Comparison of ENCODE assay signal across 11 cellular contexts in genomic region chr22:49951001-49951677, GRCh38. TPM values are rescaled to one million over a fixed set of nuclear protein-coding genes. Genes with fewer than 3 reads are reported as not detected.
DNase-seq lines count a peak whose midpoint lies in the region; ATAC-seq and TF ChIP-seq lines count a peak whose summit lies in the region.
"Had no signal": no experiment of that assay in that cellular context is flagged by ENCODE, and none has a peak within 500 bp of the region (broad histone marks: within the 10 kb centered on the region; RNA-seq: fewer than 3 reads in every experiment).

No MANE protein-coding gene starts in this region.

- H3K27ac ChIP-seq in mammary epithelial cell (ENCODE audit: insufficient read depth, low read depth, low read length), result peak overlapping the region; percentile 56
- H3K27ac ChIP-seq: HL-60 had no signal

- no peaks in the 10 kb centered on the region for H3K27me3 ChIP-seq in mammary epithelial cell (ENCODE audit: insufficient read depth, low read length)

- H3K36me3 ChIP-seq in mammary epithelial cell (ENCODE audit: insufficient read depth, low read length), result no peaks in the 10 kb centered on the region

- H3K27ac Mint-ChIP-seq in naive B cell (peak overlapping the region in 3 of 6 donors; percentile 16 to 76 (median 20)), glutamatergic neuron (ENCODE audit: unreplicated experiment) (no peak overlapping the region)
- H3K27ac Mint-ChIP-seq: activated CD8-positive, alpha-beta T cell treated with anti-CD3 and anti-CD28 coated beads for 36 hours had no signal

- in situ Hi-C loops in mammary epithelial cell (cut with MboI; ENCODE audit: low sequenced_read_pairs in 2 of 2), result no loop called here

- H3K4me1 Mint-ChIP-seq in naive B cell (peaks cover 0 to 5% (median 4%) of the 10 kb centered on the region in 3 donors), glutamatergic neuron (ENCODE audit: low read depth, unreplicated experiment) (no peaks in the 10 kb centered on the region)
- H3K4me1 Mint-ChIP-seq: central memory CD8-positive, alpha-beta T cell had no signal

- no peak overlapping the region for H3K4me2 ChIP-seq in mammary epithelial cell (ENCODE audit: insufficient read depth, low read depth, low read length)

- H3K27me3 Mint-ChIP-seq in naive B cell (no peaks in the 10 kb centered on the region), glutamatergic neuron (ENCODE audit: unreplicated experiment) (no peaks in the 10 kb centered on the region)
- H3K27me3 Mint-ChIP-seq: activated CD8-positive, alpha-beta T cell treated with anti-CD3 and anti-CD28 coated beads for 36 hours; central memory CD8-positive, alpha-beta T cell had no signal

- no peaks in the 10 kb centered on the region for H3K79me2 ChIP-seq in mammary epithelial cell (ENCODE audit: insufficient read depth, low read length)

- peak overlapping the region; percentile 49 for H2AFZ ChIP-seq in mammary epithelial cell (ENCODE audit: low read depth, low read length)

- no TSS peak for BruUV-seq in mammary epithelial cell (replicated peaks; lab: Mats Ljungman, UMichigan)

- TF ChIP-seq CTCF in mammary epithelial cell (conservative IDR thresholded peaks at IDR 0.05 in 1 of 2, IDR thresholded peaks at IDR 0.05 in 1 of 2; ENCODE audit: extremely low read depth in 1 of 2, insufficient read depth in 1 of 2, low read depth in 1 of 2, low read length in 2 of 2) (no peak), glutamatergic neuron (IDR thresholded peaks at IDR 0.05; ENCODE audit: partially characterized antibody, unreplicated experiment) (no peak)

- peak overlapping the region; percentile 44 for H3K9ac ChIP-seq in mammary epithelial cell (ENCODE audit: insufficient read depth, low read length)

- no peak overlapping the region for H3K4me3 ChIP-seq in mammary epithelial cell (replicated peaks in 1 of 3; ENCODE audit: insufficient read depth in 1 of 3, low read depth in 2 of 3, low read length in 3 of 3)

- intact Hi-C loops in mammary epithelial cell (cut with micrococcal nuclease), result no loop called here

- no peaks in the 10 kb centered on the region for H3K9me3 Mint-ChIP-seq in naive B cell
- H3K9me3 Mint-ChIP-seq in glutamatergic neuron (ENCODE audit: unreplicated experiment), result no peaks in the 10 kb centered on the region
- H3K9me3 Mint-ChIP-seq: activated CD8-positive, alpha-beta T cell treated with anti-CD3 and anti-CD28 coated beads for 36 hours; central memory CD8-positive, alpha-beta T cell had no signal

- H3K4me3 Mint-ChIP-seq in naive B cell (no peak overlapping the region), glutamatergic neuron (ENCODE audit: unreplicated experiment) (no peak overlapping the region)
- H3K4me3 Mint-ChIP-seq: activated CD8-positive, alpha-beta T cell treated with anti-CD3 and anti-CD28 coated beads for 36 hours; central memory CD8-positive, alpha-beta T cell had no signal

- no peaks in the 10 kb centered on the region for H3K9me3 ChIP-seq in mammary epithelial cell (replicated peaks; ENCODE audit: insufficient read depth, low read length)

- no peaks in the 10 kb centered on the region for H4K20me1 ChIP-seq in mammary epithelial cell (ENCODE audit: insufficient read depth, low read length)

- H3K36me3 Mint-ChIP-seq in naive B cell, result no peaks in the 10 kb centered on the region
- H3K36me3 Mint-ChIP-seq in glutamatergic neuron (ENCODE audit: unreplicated experiment), result no peaks in the 10 kb centered on the region

- peak; percentile 67 to 82 for ATAC-seq in naive B cell (ENCODE audit: low read depth in 2 of 2)
- no peak for ATAC-seq in GM19467 (IDR thresholded peaks at IDR 0.05; ENCODE audit: unreplicated experiment)
- no peak for ATAC-seq in HG03095 (IDR thresholded peaks at IDR 0.05; ENCODE audit: unreplicated experiment)
- no peak for ATAC-seq in GM21367 (IDR thresholded peaks at IDR 0.05; ENCODE audit: unreplicated experiment)
- ATAC-seq: activated CD8-positive, alpha-beta T cell treated with anti-CD3 and anti-CD28 coated beads for 36 hours had no signal

- WGBS in mammary epithelial cell (ENCODE audit: low coverage, missing lambda C conversion rate), result 40% methylated on average over 8 of the region's 28 CpGs

- peak; percentile 86 for DNase-seq in DMS153 (lab: John Stamatoyannopoulos, UW)
- DNase-seq in NCI-H2029 (lab: John Stamatoyannopoulos, UW), result peak; percentile 79
- DNase-seq in mammary epithelial cell, result peak; percentile 90
- DNase-seq in naive B cell, result peak; percentile 35
- DNase-seq in glutamatergic neuron, result no peak
- DNase-seq: activated CD8-positive, alpha-beta T cell treated with anti-CD3 and anti-CD28 coated beads for 36 hours had no signal

- dilution Hi-C loops in mammary epithelial cell (cut with HindIII; ENCODE audit: low sequenced_read_pairs), result no loop called here

- peaks cover 75% of the 10 kb centered on the region for H3K4me1 ChIP-seq in mammary epithelial cell (ENCODE audit: insufficient read depth, low read length)

- CTCF ChIA-PET in mammary epithelial cell (lab: Charles Lee; ENCODE audit: low non-redundant PET), result no interaction called here

RNA-seq across cellular contexts. Expression of gene PIM3, which starts 9.4 kb away (rescaled TPM):
- total RNA-seq in mammary epithelial cell, result 10 to 100 TPM; 26.6 to 68.7 TPM
- polyA plus RNA-seq in mammary epithelial cell, result 11.1 TPM
- polyA minus RNA-seq in mammary epithelial cell, result 6.3 TPM
- polyA plus RNA-seq in naive B cell (ENCODE audit: low read depth in 6 of 6), result 10 to 100 TPM; 46.7 to 60.7 (median 55.0) TPM
- total RNA-seq in glutamatergic neuron (ENCODE audit: unreplicated experiment), result 32.3 TPM

RNA-seq across cellular contexts. Expression of gene CRELD2, which starts 32.7 kb away (rescaled TPM):
- total RNA-seq in mammary epithelial cell, result 10 to 100 TPM; 26.5 to 51.5 TPM
- 63.8 TPM for polyA plus RNA-seq in mammary epithelial cell
- polyA minus RNA-seq in mammary epithelial cell, result 22.6 TPM
- 10 to 100 TPM; 21.9 to 33.8 (median 28.0) TPM for polyA plus RNA-seq in naive B cell (ENCODE audit: low read depth in 6 of 6)
- total RNA-seq in glutamatergic neuron (ENCODE audit: unreplicated experiment), result 24.9 TPM

RNA-seq across cellular contexts. Expression of gene ALG12, which starts 32.9 kb away (rescaled TPM):
- total RNA-seq in mammary epithelial cell (10 to 100 TPM; 19.0 to 19.9 TPM), glutamatergic neuron (ENCODE audit: unreplicated experiment) (14.7 TPM)
- polyA plus RNA-seq in mammary epithelial cell (12.6 TPM), naive B cell (ENCODE audit: low read depth in 6 of 6) (10 to 100 TPM; 10.1 to 17.5 (median 13.0) TPM)
- 3.8 TPM for polyA minus RNA-seq in mammary epithelial cell

Comparison
In these comparisons a context has a peak if more than half of its experiments do, and no peak if none do; other contexts are left out.
1. ATAC-seq: peak in naive B cell (2 of 2); none in GM19467 (single experiment), HG03095 (single experiment) and GM21367 (single experiment).